In the genomic region with DNA sequence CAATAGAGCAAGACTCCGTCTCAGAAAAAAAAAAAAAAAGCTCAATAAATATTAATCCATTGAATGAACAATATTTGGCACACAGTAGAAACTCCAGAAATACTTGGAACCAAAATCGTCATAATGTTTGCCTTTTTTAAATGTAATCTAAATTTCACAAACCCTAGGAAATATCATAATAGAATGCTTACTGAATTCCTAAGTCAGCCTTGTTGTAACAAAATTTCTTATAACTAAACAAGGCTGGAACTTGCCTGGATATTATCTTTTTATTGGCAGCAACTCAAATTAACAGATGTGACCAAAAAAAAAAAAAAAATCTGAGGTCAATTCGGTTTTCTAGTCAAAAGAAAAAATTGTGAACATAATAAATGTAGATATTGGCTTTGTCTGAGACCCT, we compare ENCODE assay signal across 19 cellular contexts. TPM values are rescaled to one million over a fixed set of nuclear protein-coding genes. Genes with fewer than 3 reads are reported as not detected.
"Had no signal": no experiment of that assay in that cellular context is flagged by ENCODE, and none has a peak within 500 bp of the region (broad histone marks: within the 10 kb centered on the region; RNA-seq: fewer than 3 reads in every experiment).

No MANE protein-coding gene starts in this region.

- H3K4me3 Mint-ChIP-seq: dendritic cell treated with granulocyte-macrophage colony-stimulating factor and Interleukin-4, amounts not matched to agents 40 ng/mL and 50 ng/mL, for 4 days; naive thymus-derived CD8-positive, alpha-beta T cell had no signal

- H3K36me3 ChIP-seq: heart left ventricle, neutrophil, ovary, stomach, thoracic aorta, transverse colon had no signal

- H3K9me3 Mint-ChIP-seq: dendritic cell treated with granulocyte-macrophage colony-stimulating factor and Interleukin-4, amounts not matched to agents 40 ng/mL and 50 ng/mL, for 4 days; naive thymus-derived CD8-positive, alpha-beta T cell had no signal

- H3K36me3 Mint-ChIP-seq: naive thymus-derived CD8-positive, alpha-beta T cell had no signal

- H3K27me3 ChIP-seq: heart left ventricle, neutrophil, ovary, stomach, transverse colon had no signal

- H3K27ac ChIP-seq: heart left ventricle, neutrophil, ovary, stomach, thoracic aorta, transverse colon had no signal

- DNase-seq: foreskin melanocyte; heart left ventricle; hippocampal formation; kidney glomerular epithelial cell; mammary epithelial cell; naive thymus-derived CD8-positive, alpha-beta T cell; ovary; right cardiac atrium; small intestine; stimulated activated CD4-positive, alpha-beta T cell treated with anti-CD3 and anti-CD28 coated beads, Interleukin-12 subunit alpha, Interleukin-12 subunit beta, amount 100 ng/mL, for 4 hours; stimulated activated naive CD4-positive, alpha-beta T cell; stomach; substantia nigra; transverse colon had no signal

- H3K9me3 ChIP-seq: heart left ventricle, neutrophil, ovary, stomach, thoracic aorta, transverse colon had no signal

- H3K4me3 ChIP-seq: heart left ventricle, ovary, stomach, thoracic aorta, transverse colon had no signal

- ATAC-seq: heart left ventricle; naive thymus-derived CD8-positive, alpha-beta T cell; right cardiac atrium had no signal

- H3K27me3 Mint-ChIP-seq: dendritic cell treated with granulocyte-macrophage colony-stimulating factor and Interleukin-4, amounts not matched to agents 40 ng/mL and 50 ng/mL, for 4 days; naive thymus-derived CD8-positive, alpha-beta T cell had no signal

RNA-seq across cellular contexts. Expression of gene HDC, which starts 56.2 kb away (rescaled TPM):
- total RNA-seq: endothelial cell of umbilical vein; glomerular endothelial cell; mammary epithelial cell; naive thymus-derived CD8-positive, alpha-beta T cell had no signal
- polyA plus RNA-seq: endothelial cell of umbilical vein; mammary epithelial cell; naive thymus-derived CD8-positive, alpha-beta T cell; right cardiac atrium had no signal
